In the genomic region with DNA sequence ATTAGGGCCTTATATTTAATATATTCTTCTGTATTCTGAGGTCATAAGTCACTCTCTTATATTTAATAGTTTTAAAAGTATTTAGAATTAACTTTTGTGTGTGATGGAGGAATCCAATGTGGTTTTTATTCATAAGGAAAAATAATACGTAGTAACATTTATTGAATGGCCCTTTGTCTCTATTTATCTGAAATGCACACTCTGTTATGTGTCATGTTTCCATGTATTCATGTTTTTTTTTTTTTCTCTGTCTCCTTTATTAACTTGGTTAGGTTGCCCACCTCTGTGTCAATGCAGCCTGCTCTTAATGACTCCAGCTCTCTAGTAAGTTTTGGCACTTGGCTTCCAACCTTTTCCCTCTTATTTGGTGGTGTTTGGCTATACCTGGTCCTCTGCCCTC, we compare ENCODE assay signal across 22 cellular contexts.
"Had no signal": no experiment of that assay in that cellular context is flagged by ENCODE, and none has a peak within 500 bp of the region (broad histone marks: within the 10 kb centered on the region; RNA-seq: fewer than 3 reads in every experiment).

No MANE protein-coding gene starts in this region.

- H3K36me3 Mint-ChIP-seq: IgD-negative memory B cell, WTC11 had no signal

- DNase-seq: activated CD4-positive, alpha-beta T cell treated with anti-CD3 and anti-CD28 coated beads for 48 hours; activated CD4-positive, alpha-beta T cell treated with anti-CD3 and anti-CD28 coated beads, Interleukin-2, amount 50 U/mL, for 4 hours; activated CD4-positive, CD25-positive, alpha-beta regulatory T cell treated with anti-CD3 and anti-CD28 coated beads, Interleukin-2, amount 50 U/mL, for 72 hours; activated CD8-positive, alpha-beta memory T cell treated with anti-CD3 and anti-CD28 coated beads, Interleukin-2, amount 50 U/mL, for 48 hours; activated CD8-positive, alpha-beta T cell treated with anti-CD3 and anti-CD28 coated beads, Interleukin-2, amount 10 ng/mL, durations not matched to agents 7 days and 5 days; activated effector memory CD4-positive, alpha-beta T cell treated with anti-CD3 and anti-CD28 coated beads, Interleukin-2, amount 50 U/mL, for 16 hours; activated naive CD4-positive, alpha-beta T cell treated with anti-CD3 and anti-CD28 coated beads for 36 hours; activated T-cell treated with anti-CD3 and anti-CD28 coated beads, Interleukin-2, amount 50 U/mL, for 1 hour; aorta; central memory CD4-positive, alpha-beta T cell; KG1; NCI-H1048; NCI-H2029; NCI-H2107; NCI-H2171 treated with DMSO at 0.1 percent for 48 hours; NCI-H226; NCI-H526; NCI-H774; SIG-M5 had no signal

- H3K27ac Mint-ChIP-seq: activated CD8-positive, alpha-beta T cell treated with anti-CD3 and anti-CD28 coated beads, Interleukin-2, amount 10 ng/mL, durations not matched to agents 7 days and 5 days; activated naive CD4-positive, alpha-beta T cell treated with anti-CD3 and anti-CD28 coated beads for 36 hours; IgD-negative memory B cell; T-helper 1 cell treated with Interleukin-12 subunit alpha and Interleukin-12 subunit beta and Interleukin-4 antibody, amounts not matched to agents 30 μg/mL and 1 μg/mL, for 36 hours; WTC11 had no signal

- H3K9me3 Mint-ChIP-seq: activated naive CD4-positive, alpha-beta T cell treated with anti-CD3 and anti-CD28 coated beads for 36 hours; IgD-negative memory B cell; T-helper 1 cell treated with Interleukin-12 subunit alpha and Interleukin-12 subunit beta and Interleukin-4 antibody, amounts not matched to agents 30 μg/mL and 1 μg/mL, for 36 hours; WTC11 had no signal

- H3K27me3 Mint-ChIP-seq: IgD-negative memory B cell had no signal

- ATAC-seq: activated CD8-positive, alpha-beta T cell treated with anti-CD3 and anti-CD28 coated beads, Interleukin-2, amount 10 ng/mL, durations not matched to agents 7 days and 5 days; WTC11 had no signal

- H3K4me1 Mint-ChIP-seq: IgD-negative memory B cell, WTC11 had no signal

- H3K4me3 Mint-ChIP-seq: activated CD8-positive, alpha-beta T cell treated with anti-CD3 and anti-CD28 coated beads, Interleukin-2, amount 10 ng/mL, durations not matched to agents 7 days and 5 days; activated naive CD4-positive, alpha-beta T cell treated with anti-CD3 and anti-CD28 coated beads for 36 hours; IgD-negative memory B cell; T-helper 1 cell treated with Interleukin-12 subunit alpha and Interleukin-12 subunit beta and Interleukin-4 antibody, amounts not matched to agents 30 μg/mL and 1 μg/mL, for 36 hours; WTC11 had no signal
